Comparison of ENCODE assay signal across 10 cellular contexts in genomic region chr5:150636391-150637244, GRCh38. TPM values are rescaled to one million over a fixed set of nuclear protein-coding genes. Genes with fewer than 3 reads are reported as not detected.
DNase-seq lines count a peak whose midpoint lies in the region; ATAC-seq and TF ChIP-seq lines count a peak whose summit lies in the region.
"Had no signal": no experiment of that assay in that cellular context is flagged by ENCODE, and none has a peak within 500 bp of the region (broad histone marks: within the 10 kb centered on the region; RNA-seq: fewer than 3 reads in every experiment).

No MANE protein-coding gene starts in this region.

- no peaks in the 10 kb centered on the region for H3K79me2 ChIP-seq in GM23248 (ENCODE audit: insufficient read depth)

- no peak overlapping the region for H3K27ac Mint-ChIP-seq in activated CD8-positive, alpha-beta T cell treated with anti-CD3 and anti-CD28 coated beads for 36 hours
- H3K27ac Mint-ChIP-seq: activated CD4-positive, alpha-beta T cell treated with anti-CD3 and anti-CD28 coated beads for 36 hours had no signal

- no peak overlapping the region for H3K4me3 Mint-ChIP-seq in activated CD8-positive, alpha-beta T cell treated with anti-CD3 and anti-CD28 coated beads for 36 hours
- H3K4me3 Mint-ChIP-seq: activated CD4-positive, alpha-beta T cell treated with anti-CD3 and anti-CD28 coated beads for 36 hours had no signal

- no peak overlapping the region for H2AFZ ChIP-seq in GM23248

- H3K4me1 ChIP-seq in GM23248 (ENCODE audit: insufficient read depth) (peaks cover 60% of the 10 kb centered on the region), left ventricle myocardium inferior (peaks cover 87% of the 10 kb centered on the region), skeletal muscle satellite cell (ENCODE audit: control insufficient read depth, insufficient read depth, low read length) (peaks cover 72% of the 10 kb centered on the region)

- in situ Hi-C loops in GM23248 (cut with MboI): no loop called here

- no peak for ATAC-seq in activated CD8-positive, alpha-beta T cell treated with anti-CD3 and anti-CD28 coated beads for 36 hours
- ATAC-seq in HG02884 (IDR thresholded peaks at IDR 0.05; ENCODE audit: unreplicated experiment): no peak
- ATAC-seq: activated CD4-positive, alpha-beta T cell treated with anti-CD3 and anti-CD28 coated beads for 36 hours had no signal

- no peaks in the 10 kb centered on the region for H4K20me1 ChIP-seq in GM23248 (ENCODE audit: insufficient read depth)

- intact Hi-C loops in left ventricle myocardium inferior (cut with micrococcal nuclease): no loop called here
- intact Hi-C loops in activated CD8-positive, alpha-beta T cell treated with anti-CD3 and anti-CD28 coated beads for 36 hours (cut with micrococcal nuclease): no loop called here

- WGBS in GM23248 (ENCODE audit: low coverage in 1 of 2, low lambda C conversion rate in 2 of 2, missing lambda C conversion rate in 2 of 2), 2 experiments: 53 to 79% methylated on average over 4 to 6 of the region's 6 CpGs

- H3K9me3 ChIP-seq in GM23248 (ENCODE audit: low read depth) (no peaks in the 10 kb centered on the region), left ventricle myocardium inferior (replicated peaks) (no peaks in the 10 kb centered on the region), skeletal muscle satellite cell (replicated peaks; ENCODE audit: low read length) (no peaks in the 10 kb centered on the region)

- peaks cover 13% of the 10 kb centered on the region for H3K27me3 Mint-ChIP-seq in activated CD8-positive, alpha-beta T cell treated with anti-CD3 and anti-CD28 coated beads for 36 hours

- H3K4me1 Mint-ChIP-seq in activated CD8-positive, alpha-beta T cell treated with anti-CD3 and anti-CD28 coated beads for 36 hours (ENCODE audit: low read depth): no peaks in the 10 kb centered on the region
- H3K4me1 Mint-ChIP-seq: activated CD4-positive, alpha-beta T cell treated with anti-CD3 and anti-CD28 coated beads for 36 hours had no signal

- H3F3A ChIP-seq in GM23248 (ENCODE audit: insufficient read depth): peaks cover 35% of the 10 kb centered on the region

- H3K36me3 Mint-ChIP-seq in activated CD8-positive, alpha-beta T cell treated with anti-CD3 and anti-CD28 coated beads for 36 hours (ENCODE audit: low read depth): no peaks in the 10 kb centered on the region

- no peaks in the 10 kb centered on the region for H3K9me2 ChIP-seq in GM23248 (ENCODE audit: insufficient read depth)

- H3K4me3 ChIP-seq in GM23248 (no peak overlapping the region), left ventricle myocardium inferior (no peak overlapping the region), skeletal muscle satellite cell (ENCODE audit: low read length) (no peak overlapping the region)

- H3K36me3 ChIP-seq in GM23248 (ENCODE audit: low read depth): no peaks in the 10 kb centered on the region
- no peaks in the 10 kb centered on the region for H3K36me3 ChIP-seq in left ventricle myocardium inferior
- no peaks in the 10 kb centered on the region for H3K36me3 ChIP-seq in skeletal muscle satellite cell (ENCODE audit: insufficient read depth, low read length)

- TF ChIP-seq CTCF in VCaP (conservative IDR thresholded peaks at IDR 0.05) (no peak), left ventricle myocardium inferior (IDR thresholded peaks at IDR 0.05; ENCODE audit: borderline replicate concordance) (no peak)
- no peak for TF ChIP-seq CTCF in activated CD8-positive, alpha-beta T cell treated with anti-CD3 and anti-CD28 coated beads for 36 hours (IDR thresholded peaks at IDR 0.05)

- DNase-seq in GM23248: peak; percentile 89
- peak; percentile 55 for DNase-seq in left ventricle myocardium inferior
- DNase-seq in activated CD8-positive, alpha-beta T cell treated with anti-CD3 and anti-CD28 coated beads for 36 hours: no peak
- no peak for DNase-seq in cerebellum (ENCODE audit: low spot score)
- DNase-seq in central memory CD4-positive, alpha-beta T cell: no peak
- DNase-seq: activated CD4-positive, alpha-beta T cell treated with anti-CD3 and anti-CD28 coated beads for 36 hours; NCI-H2081 had no signal

- H3K27ac ChIP-seq in GM23248 (peak overlapping the region; percentile 28), VCaP (peak overlapping the region; percentile 31), left ventricle myocardium inferior (replicated peaks) (peak overlapping the region; percentile 97)

- H3K9ac ChIP-seq in GM23248 (no peak overlapping the region), skeletal muscle satellite cell (ENCODE audit: low read depth, low read length) (no peak overlapping the region)

- POLR2A ChIA-PET in activated CD8-positive, alpha-beta T cell treated with anti-CD3 and anti-CD28 coated beads for 36 hours (lab: Charles Lee): no interaction called here

- CTCF ChIA-PET in activated CD8-positive, alpha-beta T cell treated with anti-CD3 and anti-CD28 coated beads for 36 hours (lab: Charles Lee): no interaction called here

- H3K9me3 Mint-ChIP-seq in activated CD8-positive, alpha-beta T cell treated with anti-CD3 and anti-CD28 coated beads for 36 hours: no peaks in the 10 kb centered on the region

- no peaks in the 10 kb centered on the region for H3K27me3 ChIP-seq in GM23248 (replicated peaks; ENCODE audit: insufficient read depth)
- no peaks in the 10 kb centered on the region for H3K27me3 ChIP-seq in left ventricle myocardium inferior (ENCODE audit: low read depth)
- H3K27me3 ChIP-seq in skeletal muscle satellite cell (ENCODE audit: control insufficient read depth, insufficient read depth, low read length): no peaks in the 10 kb centered on the region

- H3K4me2 ChIP-seq in GM23248 (ENCODE audit: unreplicated experiment) (peak overlapping the region; percentile 38), skeletal muscle satellite cell (ENCODE audit: low read length) (peak overlapping the region; percentile 42)

RNA-seq across cellular contexts. Expression of gene SYNPO, which starts 3.8 kb away (rescaled TPM):
- 6.1 and 7.7 TPM in 2 replicates for total RNA-seq in GM23248 (2014; rRNA removed; shearing (Covaris generic))
- polyA plus RNA-seq in GM23248 (2016; fragmentation: Nextera tagmentation; extraction: Ambion mirVana): 5.6 and 6.3 TPM in 2 replicates
- total RNA-seq in left ventricle myocardium inferior (715 TPM), cerebellum (1.4 TPM)
- total RNA-seq in skeletal muscle satellite cell (2012; rRNA removed): 2.3 and 3.3 TPM in 2 replicates
- total RNA-seq in activated CD8-positive, alpha-beta T cell treated with anti-CD3 and anti-CD28 coated beads for 36 hours: under 1 TPM; 0.18 to 0.22 TPM

RNA-seq across cellular contexts. Expression of gene MYOZ3, which starts 24.4 kb away (rescaled TPM):
- 0.13 and 0.32 TPM in 2 replicates for total RNA-seq in GM23248 (2014; rRNA removed; shearing (Covaris generic))
- polyA plus RNA-seq in GM23248 (2016; fragmentation: Nextera tagmentation; extraction: Ambion mirVana): 0.18 and 0.71 TPM in 2 replicates
- total RNA-seq in left ventricle myocardium inferior (6.2 TPM), cerebellum (1.8 TPM)
- under 0.01 TPM in 1 of 2 replicates, not detected in the other for total RNA-seq in skeletal muscle satellite cell (2012; rRNA removed)
- under 1 TPM; 0.11 to 0.20 TPM for total RNA-seq in activated CD8-positive, alpha-beta T cell treated with anti-CD3 and anti-CD28 coated beads for 36 hours

Comparison
In these comparisons a context has a peak if more than half of its experiments do, and no peak if none do; other contexts are left out.
1. DNase-seq: peak in GM23248 (single experiment) and left ventricle myocardium inferior (single experiment); none in activated CD8-positive, alpha-beta T cell treated with anti-CD3 and anti-CD28 coated beads for 36 hours (single experiment), cerebellum (single experiment) and central memory CD4-positive, alpha-beta T cell (single experiment).
2. H3K27ac ChIP-seq: peak in every context shown above with its lines; median percentile 97 in left ventricle myocardium inferior; 31 in VCaP; 28 in GM23248.
3. RNA of gene SYNPO, which starts 3.8 kb away (total RNA-seq): 715 TPM in left ventricle myocardium inferior (single experiment); 6.1 to 7.7 TPM in GM23248, 1.4 TPM in cerebellum (single experiment) and 0.18 to 0.22 TPM in activated CD8-positive, alpha-beta T cell treated with anti-CD3 and anti-CD28 coated beads for 36 hours; every median in the first group is over 10 times any median in the second.